ENCODE assay signal across 8 cellular contexts in genomic region chr21:44949161-44950015, GRCh38. TPM values are rescaled to one million over a fixed set of nuclear protein-coding genes. Genes with fewer than 3 reads are reported as not detected.
DNase-seq lines count a peak whose midpoint lies in the region; ATAC-seq lines count a peak whose summit lies in the region.

No MANE protein-coding gene starts in this region.

- DNase-seq in DMS53 (lab: John Stamatoyannopoulos, UW) = peak; percentile 77
- peak; percentile 75 to 80 for DNase-seq in SJCRH30
- peak; percentile 82 for DNase-seq in activated naive CD4-positive, alpha-beta T cell treated with Interleukin-2 at 50 U/mL for 16 hours
- DNase-seq in head of caudate nucleus = peak; percentile 59 to 92 (median 79)
- DNase-seq in posterior vena cava (ENCODE audit: low spot score) = peak; percentile 95

- no peak overlapping the region for H3K27ac ChIP-seq in SJCRH30

- intact Hi-C loops in head of caudate nucleus (cut with DNase I) = loop anchor here (5.0 kb wide), 1 partner anchor 178 kb away; no protein-coding TSS in a partner anchor
- intact Hi-C loops in posterior vena cava (cut with DNase I) = loop anchor here (2.0 kb wide), 1 partner anchor 187 kb away; no protein-coding TSS in a partner anchor

- no peaks in the 10 kb centered on the region for H3K4me1 ChIP-seq in SJCRH30

- H3K27me3 ChIP-seq in SJCRH30 = no peaks in the 10 kb centered on the region

- H3K9me3 ChIP-seq in SJCRH30 (replicated peaks) = no peaks in the 10 kb centered on the region

- H3K36me3 ChIP-seq in SJCRH30 = peaks cover 22% of the 10 kb centered on the region

- ATAC-seq in HG02642 (IDR thresholded peaks at IDR 0.05; ENCODE audit: poor library complexity, unreplicated experiment) (peak; percentile 55), HG03442 (IDR thresholded peaks at IDR 0.05; ENCODE audit: unreplicated experiment) (no peak), GM18868 (IDR thresholded peaks at IDR 0.05; ENCODE audit: unreplicated experiment) (no peak)

- H3K4me3 ChIP-seq in SJCRH30 = no peak overlapping the region

RNA-seq across cellular contexts. Expression of gene SLX9, which starts 9.6 kb away (rescaled TPM):
- 26.8 and 32.3 TPM in 2 replicates for total RNA-seq in SJCRH30 (2014; rRNA removed; shearing (Covaris generic))
- 10 to 100 TPM; 25.8 to 31.6 TPM for total RNA-seq in posterior vena cava

RNA-seq across cellular contexts. Expression of gene ITGB2, which starts 28.7 kb away (rescaled TPM):
- total RNA-seq in SJCRH30 (2014; rRNA removed; shearing (Covaris generic)) = 38.8 and 42.4 TPM in 2 replicates
- total RNA-seq in posterior vena cava = 100 to 1,000 TPM in 1 of 2 donors, 10 to 100 TPM in 1; 47.9 to 122 TPM
